ENCODE assay signal across 23 cellular contexts in genomic region chr18:80234398-80234797, GRCh38. TPM values are rescaled to one million over a fixed set of nuclear protein-coding genes. Genes with fewer than 3 reads are reported as not detected.
"Had no signal": no experiment of that assay in that cellular context is flagged by ENCODE, and none has a peak within 500 bp of the region (broad histone marks: within the 10 kb centered on the region; RNA-seq: fewer than 3 reads in every experiment).

No MANE protein-coding gene starts in this region.

- H2AFZ ChIP-seq: parathyroid adenoma had no signal

- H3K4me3 Mint-ChIP-seq: endodermal cell; natural killer cell treated with Interleukin-12 subunit alpha and Interleukin-12 subunit beta and Interleukin-15 and Interleukin-18, amount 100 ng/mL, for 72 hours; stimulated activated naive B cell treated with anti-CD40 and anti-IgM and Interleukin-4, amounts not matched to agents 10 μg/mL and 1 μg/mL and 100 μg/mL, for 72 hours; stimulated activated naive CD8-positive, alpha-beta T cell treated with anti-CD3 and anti-CD28 coated beads, Interleukin-15, amount 100 ng/mL, for 72 hours had no signal

- H3K9ac ChIP-seq: parathyroid adenoma had no signal

- ATAC-seq: heart right ventricle; left cardiac atrium; lower lobe of right lung; stimulated activated naive B cell treated with anti-CD40 and anti-IgM and Interleukin-4, amounts not matched to agents 10 μg/mL and 1 μg/mL and 100 μg/mL, for 72 hours; stimulated activated naive CD8-positive, alpha-beta T cell treated with anti-CD3 and anti-CD28 coated beads, Interleukin-15, amount 100 ng/mL, for 72 hours had no signal

- H3K27me3 ChIP-seq: heart right ventricle, sigmoid colon, testis, tibial nerve had no signal

- H3K79me2 ChIP-seq: parathyroid adenoma had no signal

- H3K4me1 ChIP-seq: left ventricle myocardium inferior, lower lobe of right lung, parathyroid adenoma, prostate gland, sigmoid colon, testis, tibial nerve had no signal

- FAIRE-seq: endothelial cell of umbilical vein, frontal cortex, kidney had no signal

- H3K36me3 Mint-ChIP-seq: natural killer cell treated with Interleukin-12 subunit alpha and Interleukin-12 subunit beta and Interleukin-15 and Interleukin-18, amount 100 ng/mL, for 72 hours; stimulated activated naive B cell treated with anti-CD40 and anti-IgM and Interleukin-4, amounts not matched to agents 10 μg/mL and 1 μg/mL and 100 μg/mL, for 72 hours had no signal

- H3K27ac ChIP-seq: coronary artery, heart right ventricle, left ventricle myocardium inferior, lower lobe of right lung, parathyroid adenoma, prostate gland, sigmoid colon, testis, tibial nerve had no signal

- H3K9me3 ChIP-seq: lower lobe of right lung, prostate gland, sigmoid colon, testis had no signal

- H3K4me1 Mint-ChIP-seq: endodermal cell; stimulated activated naive B cell treated with anti-CD40 and anti-IgM and Interleukin-4, amounts not matched to agents 10 μg/mL and 1 μg/mL and 100 μg/mL, for 72 hours; stimulated activated naive CD8-positive, alpha-beta T cell treated with anti-CD3 and anti-CD28 coated beads, Interleukin-15, amount 100 ng/mL, for 72 hours had no signal

- H3K9me3 Mint-ChIP-seq: natural killer cell treated with Interleukin-12 subunit alpha and Interleukin-12 subunit beta and Interleukin-15 and Interleukin-18, amount 100 ng/mL, for 72 hours; stimulated activated naive CD8-positive, alpha-beta T cell treated with anti-CD3 and anti-CD28 coated beads, Interleukin-15, amount 100 ng/mL, for 72 hours had no signal

- DNase-seq: effector CD4-positive, alpha-beta T cell; endodermal cell; heart right ventricle; kidney; left cardiac atrium; left ventricle myocardium inferior; lower lobe of right lung; mesenchymal stem cell; midbrain; occipital lobe; stimulated activated CD4-positive, alpha-beta T cell treated with anti-CD3 and anti-CD28 coated beads, Interleukin-2, amount 100 ng/mL, for 24 hours; stimulated activated CD4-positive, alpha-beta T cell treated with anti-CD3 and anti-CD28 coated beads, Interleukin-4, amount 100 ng/mL, for 4 hours; stimulated activated naive B cell treated with anti-CD40 and anti-IgM and Interleukin-4, amounts not matched to agents 10 μg/mL and 1 μg/mL and 100 μg/mL, for 72 hours; stimulated activated naive CD8-positive, alpha-beta T cell treated with anti-CD3 and anti-CD28 coated beads, Interleukin-15, amount 100 ng/mL, for 72 hours; testis had no signal

- H3K27ac Mint-ChIP-seq: endodermal cell; natural killer cell treated with Interleukin-12 subunit alpha and Interleukin-12 subunit beta and Interleukin-15 and Interleukin-18, amount 100 ng/mL, for 72 hours; stimulated activated naive B cell treated with anti-CD40 and anti-IgM and Interleukin-4, amounts not matched to agents 10 μg/mL and 1 μg/mL and 100 μg/mL, for 72 hours; stimulated activated naive CD8-positive, alpha-beta T cell treated with anti-CD3 and anti-CD28 coated beads, Interleukin-15, amount 100 ng/mL, for 72 hours had no signal

RNA-seq across cellular contexts. Expression of gene PARD6G, which starts 12.9 kb away (rescaled TPM):
- total RNA-seq: natural killer cell treated with Interleukin-12 subunit alpha and Interleukin-12 subunit beta and Interleukin-15 and Interleukin-18, amount 100 ng/mL, for 72 hours had no signal
